ENCODE assay signal across 31 cellular contexts in genomic region chr5:6522337-6522736, GRCh38.
"Had no signal": no experiment of that assay in that cellular context is flagged by ENCODE, and none has a peak within 500 bp of the region (broad histone marks: within the 10 kb centered on the region; RNA-seq: fewer than 3 reads in every experiment).

No MANE protein-coding gene starts in this region.

- H3K27ac Mint-ChIP-seq: activated CD4-positive, alpha-beta memory T cell treated with anti-CD3 and anti-CD28 coated beads, Interleukin-2, amount 10 ng/mL, durations not matched to agents 7 days and 5 days; activated CD8-positive, alpha-beta memory T cell treated with anti-CD3 and anti-CD28 coated beads, Interleukin-2, amount 10 ng/mL, durations not matched to agents 7 days and 5 days; activated naive CD4-positive, alpha-beta T cell treated with anti-CD3 and anti-CD28 coated beads, Interleukin-2, amount 50 U/mL, for 24 hours; activated naive CD8-positive, alpha-beta T cell treated with anti-CD3 and anti-CD28 coated beads, Interleukin-2, amount 10 ng/mL, durations not matched to agents 7 days and 5 days; activated T-helper 17 cell treated with anti-CD3 and anti-CD28 coated beads, Interleukin-2, amount 50 U/mL, for 72 hours had no signal

- DNase-seq: activated CD4-positive, alpha-beta memory T cell treated with anti-CD3 and anti-CD28 coated beads, Interleukin-2, amount 10 ng/mL, durations not matched to agents 7 days and 5 days; activated CD4-positive, alpha-beta T cell treated with anti-CD3 and anti-CD28 coated beads for 1 hour; activated CD4-positive, alpha-beta T cell treated with anti-CD3 and anti-CD28 coated beads for 48 hours; activated CD4-positive, CD25-positive, alpha-beta regulatory T cell; activated CD8-positive, alpha-beta memory T cell treated with anti-CD3 and anti-CD28 coated beads for 24 hours; activated CD8-positive, alpha-beta memory T cell treated with anti-CD3 and anti-CD28 coated beads, Interleukin-2, amount 10 ng/mL, durations not matched to agents 7 days and 5 days; activated CD8-positive, alpha-beta memory T cell treated with anti-CD3 and anti-CD28 coated beads, Interleukin-2, amount 50 U/mL, for 48 hours; activated gamma-delta T cell; activated naive CD4-positive, alpha-beta T cell treated with Interleukin-2 at 50 U/mL for 16 hours; activated naive CD8-positive, alpha-beta T cell treated with anti-CD3 and anti-CD28 coated beads, Interleukin-2, amount 10 ng/mL, durations not matched to agents 7 days and 5 days; activated T-cell treated with anti-CD3 and anti-CD28 coated beads, Interleukin-2, amount 50 U/mL, for 48 hours; amygdala; IMR-90; NCI-H1105; NCI-H1417 treated with DMSO at 0.1 percent for 48 hours; NCI-H187 treated with DMSO at 0.1 percent for 48 hours; NCI-H2171 treated with DMSO at 0.1 percent for 48 hours; NCI-H2227 treated with DMSO at 0.1 percent for 48 hours; NCI-H446; NCI-H510A treated with DMSO at 0.1 percent for 48 hours; NCI-H748 treated with DMSO at 0.1 percent for 48 hours; Peyer's patch; RPMI8226; SIG-M5; SW 1271; T1000; WERI-Rb-1 had no signal

- H3K4me3 Mint-ChIP-seq: activated CD4-positive, alpha-beta memory T cell treated with anti-CD3 and anti-CD28 coated beads, Interleukin-2, amount 10 ng/mL, durations not matched to agents 7 days and 5 days; activated CD8-positive, alpha-beta memory T cell treated with anti-CD3 and anti-CD28 coated beads, Interleukin-2, amount 10 ng/mL, durations not matched to agents 7 days and 5 days; activated naive CD4-positive, alpha-beta T cell treated with anti-CD3 and anti-CD28 coated beads, Interleukin-2, amount 50 U/mL, for 24 hours; activated naive CD8-positive, alpha-beta T cell treated with anti-CD3 and anti-CD28 coated beads, Interleukin-2, amount 10 ng/mL, durations not matched to agents 7 days and 5 days; activated T-helper 17 cell treated with anti-CD3 and anti-CD28 coated beads, Interleukin-2, amount 50 U/mL, for 72 hours; central memory CD8-positive, alpha-beta T cell had no signal

- H3K4me1 Mint-ChIP-seq: activated CD4-positive, alpha-beta memory T cell treated with anti-CD3 and anti-CD28 coated beads, Interleukin-2, amount 10 ng/mL, durations not matched to agents 7 days and 5 days; activated CD8-positive, alpha-beta memory T cell treated with anti-CD3 and anti-CD28 coated beads, Interleukin-2, amount 10 ng/mL, durations not matched to agents 7 days and 5 days; activated naive CD4-positive, alpha-beta T cell treated with anti-CD3 and anti-CD28 coated beads, Interleukin-2, amount 50 U/mL, for 24 hours; activated naive CD8-positive, alpha-beta T cell treated with anti-CD3 and anti-CD28 coated beads, Interleukin-2, amount 10 ng/mL, durations not matched to agents 7 days and 5 days; activated T-helper 17 cell treated with anti-CD3 and anti-CD28 coated beads, Interleukin-2, amount 50 U/mL, for 72 hours; central memory CD8-positive, alpha-beta T cell had no signal

- H3K9me3 Mint-ChIP-seq: activated CD4-positive, alpha-beta memory T cell treated with anti-CD3 and anti-CD28 coated beads, Interleukin-2, amount 10 ng/mL, durations not matched to agents 7 days and 5 days; activated naive CD4-positive, alpha-beta T cell treated with anti-CD3 and anti-CD28 coated beads, Interleukin-2, amount 50 U/mL, for 24 hours; activated naive CD8-positive, alpha-beta T cell treated with anti-CD3 and anti-CD28 coated beads, Interleukin-2, amount 10 ng/mL, durations not matched to agents 7 days and 5 days; activated T-helper 17 cell treated with anti-CD3 and anti-CD28 coated beads, Interleukin-2, amount 50 U/mL, for 72 hours had no signal

- ATAC-seq: activated CD8-positive, alpha-beta memory T cell treated with anti-CD3 and anti-CD28 coated beads, Interleukin-2, amount 10 ng/mL, durations not matched to agents 7 days and 5 days; activated T-helper 17 cell treated with anti-CD3 and anti-CD28 coated beads, Interleukin-2, amount 50 U/mL, for 72 hours; K562 had no signal

- H3K36me3 Mint-ChIP-seq: activated CD8-positive, alpha-beta memory T cell treated with anti-CD3 and anti-CD28 coated beads, Interleukin-2, amount 10 ng/mL, durations not matched to agents 7 days and 5 days; activated naive CD4-positive, alpha-beta T cell treated with anti-CD3 and anti-CD28 coated beads, Interleukin-2, amount 50 U/mL, for 24 hours; activated naive CD8-positive, alpha-beta T cell treated with anti-CD3 and anti-CD28 coated beads, Interleukin-2, amount 10 ng/mL, durations not matched to agents 7 days and 5 days had no signal
